ENCODE assay signal across 1 cellular context in the genomic region with DNA sequence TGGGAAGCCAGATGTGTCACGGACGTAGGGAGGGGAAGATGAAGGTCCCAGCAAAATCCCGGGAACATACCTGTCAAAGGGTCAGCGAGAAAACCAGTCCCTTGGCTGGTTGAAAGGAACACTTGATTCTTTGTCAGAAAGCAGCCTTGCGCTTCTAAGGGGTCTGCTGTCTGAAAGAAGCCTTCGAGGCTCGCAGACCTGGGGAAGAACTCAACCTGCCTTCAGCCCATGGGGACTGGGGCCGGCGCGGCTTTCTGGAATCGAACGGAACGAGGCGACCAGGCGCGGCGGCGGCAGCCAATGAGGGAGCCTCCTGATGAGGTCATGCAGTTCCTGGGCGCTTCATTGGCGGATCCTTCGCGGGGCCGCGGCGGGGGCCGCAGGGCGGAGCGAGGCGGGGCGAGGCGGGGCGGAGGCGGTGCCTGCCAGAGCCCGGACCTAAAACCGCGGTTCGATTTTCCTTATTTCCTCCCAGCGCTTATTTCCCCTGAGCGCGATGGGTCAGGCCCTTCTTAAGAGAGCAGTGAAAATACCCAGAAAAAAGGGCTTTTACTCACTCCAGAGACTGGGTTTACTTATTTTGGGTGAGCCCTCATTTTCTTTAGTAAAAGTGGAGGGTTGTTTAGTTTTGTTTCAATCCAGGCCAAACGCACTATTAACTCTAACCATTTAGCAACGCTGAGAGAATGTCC.
A peak's percentile ranks its signal among the peaks of the same experiment; 100 is the strongest.
TF ChIP-seq lines count a peak whose summit lies in the region.

No MANE protein-coding gene starts in this region.

TF ChIP-seq in K562, 482 proteins besides CTCF, POLR2A, EP300 and RAD21 (continued from another document):
- TF ChIP-seq, protein P1, sequence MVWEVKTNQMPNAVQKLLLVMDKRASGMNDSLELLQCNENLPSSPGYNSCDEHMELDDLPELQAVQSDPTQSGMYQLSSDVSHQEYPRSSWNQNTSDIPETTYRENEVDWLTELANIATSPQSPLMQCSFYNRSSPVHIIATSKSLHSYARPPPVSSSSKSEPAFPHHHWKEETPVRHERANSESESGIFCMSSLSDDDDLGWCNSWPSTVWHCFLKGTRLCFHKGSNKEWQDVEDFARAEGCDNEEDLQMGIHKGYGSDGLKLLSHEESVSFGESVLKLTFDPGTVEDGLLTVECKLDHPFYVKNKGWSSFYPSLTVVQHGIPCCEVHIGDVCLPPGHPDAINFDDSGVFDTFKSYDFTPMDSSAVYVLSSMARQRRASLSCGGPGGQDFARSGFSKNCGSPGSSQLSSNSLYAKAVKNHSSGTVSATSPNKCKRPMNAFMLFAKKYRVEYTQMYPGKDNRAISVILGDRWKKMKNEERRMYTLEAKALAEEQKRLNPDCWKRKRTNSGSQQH (CRISPR knock-in tag; IDR thresholded peaks at IDR 0.05) = no peak
- TF ChIP-seq SMARCA5 (IDR thresholded peaks at IDR 0.05) = no peak
- no peak for TF ChIP-seq SMAD4 (CRISPR knock-in tag; conservative IDR thresholded peaks at IDR 0.05)
- no peak for TF ChIP-seq RBM14 (IDR thresholded peaks at IDR 0.05; ENCODE audit: borderline replicate concordance, insufficient read depth, low read depth, low read length)
- no peak for TF ChIP-seq BCL6 (CRISPR knock-in tag; IDR thresholded peaks at IDR 0.05)
- TF ChIP-seq HNRNPLL (IDR thresholded peaks at IDR 0.05; ENCODE audit: low read depth, low read length, poor library complexity, severe bottlenecking) = no peak
- TF ChIP-seq, protein P2, sequence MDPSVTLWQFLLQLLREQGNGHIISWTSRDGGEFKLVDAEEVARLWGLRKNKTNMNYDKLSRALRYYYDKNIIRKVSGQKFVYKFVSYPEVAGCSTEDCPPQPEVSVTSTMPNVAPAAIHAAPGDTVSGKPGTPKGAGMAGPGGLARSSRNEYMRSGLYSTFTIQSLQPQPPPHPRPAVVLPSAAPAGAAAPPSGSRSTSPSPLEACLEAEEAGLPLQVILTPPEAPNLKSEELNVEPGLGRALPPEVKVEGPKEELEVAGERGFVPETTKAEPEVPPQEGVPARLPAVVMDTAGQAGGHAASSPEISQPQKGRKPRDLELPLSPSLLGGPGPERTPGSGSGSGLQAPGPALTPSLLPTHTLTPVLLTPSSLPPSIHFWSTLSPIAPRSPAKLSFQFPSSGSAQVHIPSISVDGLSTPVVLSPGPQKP (CRISPR knock-in tag; IDR thresholded peaks at IDR 0.05) = no peak
- TF ChIP-seq ZNF124 (CRISPR knock-in tag; IDR thresholded peaks at IDR 0.05) = no peak
- no peak for TF ChIP-seq ZNF253 (CRISPR knock-in tag; conservative IDR thresholded peaks at IDR 0.05)
- no peak for TF ChIP-seq ZNF561 (CRISPR knock-in tag; conservative IDR thresholded peaks at IDR 0.05)
- no peak for TF ChIP-seq CEBPB (tag; IDR thresholded peaks at IDR 0.05)
- no peak for TF ChIP-seq RFX7 (CRISPR knock-in tag; IDR thresholded peaks at IDR 0.05)
- TF ChIP-seq, protein P3, sequence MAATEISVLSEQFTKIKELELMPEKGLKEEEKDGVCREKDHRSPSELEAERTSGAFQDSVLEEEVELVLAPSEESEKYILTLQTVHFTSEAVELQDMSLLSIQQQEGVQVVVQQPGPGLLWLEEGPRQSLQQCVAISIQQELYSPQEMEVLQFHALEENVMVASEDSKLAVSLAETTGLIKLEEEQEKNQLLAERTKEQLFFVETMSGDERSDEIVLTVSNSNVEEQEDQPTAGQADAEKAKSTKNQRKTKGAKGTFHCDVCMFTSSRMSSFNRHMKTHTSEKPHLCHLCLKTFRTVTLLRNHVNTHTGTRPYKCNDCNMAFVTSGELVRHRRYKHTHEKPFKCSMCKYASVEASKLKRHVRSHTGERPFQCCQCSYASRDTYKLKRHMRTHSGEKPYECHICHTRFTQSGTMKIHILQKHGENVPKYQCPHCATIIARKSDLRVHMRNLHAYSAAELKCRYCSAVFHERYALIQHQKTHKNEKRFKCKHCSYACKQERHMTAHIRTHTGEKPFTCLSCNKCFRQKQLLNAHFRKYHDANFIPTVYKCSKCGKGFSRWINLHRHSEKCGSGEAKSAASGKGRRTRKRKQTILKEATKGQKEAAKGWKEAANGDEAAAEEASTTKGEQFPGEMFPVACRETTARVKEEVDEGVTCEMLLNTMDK (IDR thresholded peaks at IDR 0.05; ENCODE audit: borderline replicate concordance, insufficient read depth, low read depth, low read length, poor library complexity, severe bottlenecking) = no peak
- no peak for TF ChIP-seq POU5F1 (IDR thresholded peaks at IDR 0.05; ENCODE audit: borderline replicate concordance, low read depth, low read length, partially characterized antibody)
- TF ChIP-seq, protein P4, sequence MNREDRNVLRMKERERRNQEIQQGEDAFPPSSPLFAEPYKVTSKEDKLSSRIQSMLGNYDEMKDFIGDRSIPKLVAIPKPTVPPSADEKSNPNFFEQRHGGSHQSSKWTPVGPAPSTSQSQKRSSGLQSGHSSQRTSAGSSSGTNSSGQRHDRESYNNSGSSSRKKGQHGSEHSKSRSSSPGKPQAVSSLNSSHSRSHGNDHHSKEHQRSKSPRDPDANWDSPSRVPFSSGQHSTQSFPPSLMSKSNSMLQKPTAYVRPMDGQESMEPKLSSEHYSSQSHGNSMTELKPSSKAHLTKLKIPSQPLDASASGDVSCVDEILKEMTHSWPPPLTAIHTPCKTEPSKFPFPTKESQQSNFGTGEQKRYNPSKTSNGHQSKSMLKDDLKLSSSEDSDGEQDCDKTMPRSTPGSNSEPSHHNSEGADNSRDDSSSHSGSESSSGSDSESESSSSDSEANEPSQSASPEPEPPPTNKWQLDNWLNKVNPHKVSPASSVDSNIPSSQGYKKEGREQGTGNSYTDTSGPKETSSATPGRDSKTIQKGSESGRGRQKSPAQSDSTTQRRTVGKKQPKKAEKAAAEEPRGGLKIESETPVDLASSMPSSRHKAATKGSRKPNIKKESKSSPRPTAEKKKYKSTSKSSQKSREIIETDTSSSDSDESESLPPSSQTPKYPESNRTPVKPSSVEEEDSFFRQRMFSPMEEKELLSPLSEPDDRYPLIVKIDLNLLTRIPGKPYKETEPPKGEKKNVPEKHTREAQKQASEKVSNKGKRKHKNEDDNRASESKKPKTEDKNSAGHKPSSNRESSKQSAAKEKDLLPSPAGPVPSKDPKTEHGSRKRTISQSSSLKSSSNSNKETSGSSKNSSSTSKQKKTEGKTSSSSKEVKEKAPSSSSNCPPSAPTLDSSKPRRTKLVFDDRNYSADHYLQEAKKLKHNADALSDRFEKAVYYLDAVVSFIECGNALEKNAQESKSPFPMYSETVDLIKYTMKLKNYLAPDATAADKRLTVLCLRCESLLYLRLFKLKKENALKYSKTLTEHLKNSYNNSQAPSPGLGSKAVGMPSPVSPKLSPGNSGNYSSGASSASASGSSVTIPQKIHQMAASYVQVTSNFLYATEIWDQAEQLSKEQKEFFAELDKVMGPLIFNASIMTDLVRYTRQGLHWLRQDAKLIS (CRISPR knock-in tag; IDR thresholded peaks at IDR 0.05) = no peak
- peak in 1 of 2 experiments; percentile 57; a peak in 1 of 3 replicates for TF ChIP-seq CBX3 (IDR thresholded peaks at IDR 0.05; ENCODE audit: borderline replicate concordance in 1 of 2, low read length in 2 of 2)
- no peak for TF ChIP-seq MIER1 (IDR thresholded peaks at IDR 0.05; ENCODE audit: low read depth)
- TF ChIP-seq CHD1 (IDR thresholded peaks at IDR 0.05; ENCODE audit: low read length) = no peak
- TF ChIP-seq JUN (IDR thresholded peaks at IDR 0.05; ENCODE audit: borderline replicate concordance, low read depth, low read length) = peak; percentile 60; the same call in 1 of the 2 replicates
- no peak for TF ChIP-seq JUN (CRISPR knock-in tag; IDR thresholded peaks at IDR 0.05; ENCODE audit: borderline replicate concordance)
- TF ChIP-seq ZNF830 (CRISPR knock-in tag; IDR thresholded peaks at IDR 0.05) = no peak
- TF ChIP-seq, protein P5, sequence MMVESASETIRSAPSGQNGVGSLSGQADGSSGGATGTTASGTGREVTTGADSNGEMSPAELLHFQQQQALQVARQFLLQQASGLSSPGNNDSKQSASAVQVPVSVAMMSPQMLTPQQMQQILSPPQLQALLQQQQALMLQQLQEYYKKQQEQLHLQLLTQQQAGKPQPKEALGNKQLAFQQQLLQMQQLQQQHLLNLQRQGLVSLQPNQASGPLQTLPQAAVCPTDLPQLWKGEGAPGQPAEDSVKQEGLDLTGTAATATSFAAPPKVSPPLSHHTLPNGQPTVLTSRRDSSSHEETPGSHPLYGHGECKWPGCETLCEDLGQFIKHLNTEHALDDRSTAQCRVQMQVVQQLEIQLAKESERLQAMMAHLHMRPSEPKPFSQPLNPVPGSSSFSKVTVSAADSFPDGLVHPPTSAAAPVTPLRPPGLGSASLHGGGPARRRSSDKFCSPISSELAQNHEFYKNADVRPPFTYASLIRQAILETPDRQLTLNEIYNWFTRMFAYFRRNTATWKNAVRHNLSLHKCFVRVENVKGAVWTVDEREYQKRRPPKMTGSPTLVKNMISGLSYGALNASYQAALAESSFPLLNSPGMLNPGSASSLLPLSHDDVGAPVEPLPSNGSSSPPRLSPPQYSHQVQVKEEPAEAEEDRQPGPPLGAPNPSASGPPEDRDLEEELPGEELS (CRISPR knock-in tag; IDR thresholded peaks at IDR 0.05; ENCODE audit: borderline replicate concordance) = no peak
- TF ChIP-seq PPARD (CRISPR knock-in tag; IDR thresholded peaks at IDR 0.05) = no peak
- TF ChIP-seq PTBP1 (IDR thresholded peaks at IDR 0.05; ENCODE audit: low read depth, low read length) = no peak
- no peak for TF ChIP-seq ZNF140 (CRISPR knock-in tag; IDR thresholded peaks at IDR 0.05)
- TF ChIP-seq ZNF507 (tag; conservative IDR thresholded peaks at IDR 0.05) = no peak
- TF ChIP-seq HNRNPK (IDR thresholded peaks at IDR 0.05; ENCODE audit: low read depth, low read length, poor library complexity, severe bottlenecking) = no peak
- TF ChIP-seq ILK (tag; IDR thresholded peaks at IDR 0.05; ENCODE audit: borderline replicate concordance, low read depth) = no peak
- TF ChIP-seq NFE2L1 (tag; IDR thresholded peaks at IDR 0.05; ENCODE audit: borderline replicate concordance, low read depth) = no peak
- no peak for TF ChIP-seq ZNF766 (CRISPR knock-in tag; conservative IDR thresholded peaks at IDR 0.05)
- TF ChIP-seq, protein P6, sequence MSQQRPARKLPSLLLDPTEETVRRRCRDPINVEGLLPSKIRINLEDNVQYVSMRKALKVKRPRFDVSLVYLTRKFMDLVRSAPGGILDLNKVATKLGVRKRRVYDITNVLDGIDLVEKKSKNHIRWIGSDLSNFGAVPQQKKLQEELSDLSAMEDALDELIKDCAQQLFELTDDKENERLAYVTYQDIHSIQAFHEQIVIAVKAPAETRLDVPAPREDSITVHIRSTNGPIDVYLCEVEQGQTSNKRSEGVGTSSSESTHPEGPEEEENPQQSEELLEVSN (IDR thresholded peaks at IDR 0.05; ENCODE audit: borderline replicate concordance in 1 of 2, extremely low read depth in 1 of 2, insufficient read depth in 1 of 2, insufficient read length in 1 of 2, low read depth in 1 of 2, low read length in 1 of 2, poor library complexity in 1 of 2, severe bottlenecking in 1 of 2) = peak; percentile 92 to 97
